23 cellular contexts compared by ENCODE assay signal in genomic region chr7:93407239-93407638, GRCh38.
DNase-seq lines count a peak whose midpoint lies in the region; ATAC-seq, FAIRE-seq and TF ChIP-seq lines count a peak whose summit lies in the region.
"Had no signal": no experiment of that assay in that cellular context is flagged by ENCODE, and none has a peak within 500 bp of the region (broad histone marks: within the 10 kb centered on the region; RNA-seq: fewer than 3 reads in every experiment).

No MANE protein-coding gene starts in this region.

- H3K27me3 ChIP-seq in right lobe of liver = no peaks in the 10 kb centered on the region
- H3K27me3 ChIP-seq in HepG2 (ENCODE audit: control insufficient read depth in 1 of 2, insufficient read depth in 2 of 2, low read length in 2 of 2) = no peaks in the 10 kb centered on the region
- no peaks in the 10 kb centered on the region; a peak in 1 of 7 replicates for H3K27me3 ChIP-seq in H1 (replicated peaks in 1 of 4; ENCODE audit: control insufficient read depth in 3 of 4, extremely low read depth in 1 of 4, insufficient read depth in 3 of 4, low read length in 3 of 4)
- no peaks in the 10 kb centered on the region for H3K27me3 ChIP-seq in neural cell (ENCODE audit: insufficient read depth, low read depth, low read length)
- H3K27me3 ChIP-seq: BE2C had no signal

- BruUV-seq in HepG2 (replicated peaks; lab: Mats Ljungman, UMichigan) = no TSS peak

- H4K91ac ChIP-seq in H1 (replicated peaks; ENCODE audit: insufficient read length, low read length) = peak overlapping the region; percentile 52

- H4K5ac ChIP-seq in H1 (ENCODE audit: insufficient read length, low read depth, low read length) = no peak overlapping the region

- no peaks in the 10 kb centered on the region for H3F3A ChIP-seq in neural cell (ENCODE audit: insufficient read depth, low read length, poor library complexity, severe bottlenecking)

- TF ChIP-seq CTCF in right lobe of liver (IDR thresholded peaks at IDR 0.05) (no peak), HepG2 (CRISPR knock-in tag; IDR thresholded peaks at IDR 0.05) (no peak), H1 (IDR thresholded peaks at IDR 0.05; ENCODE audit: control extremely low read depth in 1 of 3, insufficient read depth in 1 of 3, low read depth in 1 of 3, low read length in 3 of 3) (peak in 1 of 3 experiments; percentile 15; a peak in 1 of 4 replicates), neural cell (IDR thresholded peaks at IDR 0.05; ENCODE audit: poor library complexity, severe bottlenecking) (no peak)

- peak overlapping the region; percentile 19; the same call in 1 of the 2 replicates for H2BK5ac ChIP-seq in H1 (ENCODE audit: low read depth, low read length)

- no peak overlapping the region for H3K4me3 Mint-ChIP-seq in stimulated activated memory B cell treated with anti-CD40 and anti-IgM and Interleukin-4, amounts not matched to agents 10 μg/mL and 1 μg/mL and 100 μg/mL, for 72 hours

- peak; percentile 14 to 50 (median 32) for ATAC-seq in right lobe of liver
- no peak for ATAC-seq in HepG2
- no peak for ATAC-seq in stimulated activated memory B cell treated with anti-CD40 and anti-IgM and Interleukin-4, amounts not matched to agents 10 μg/mL and 1 μg/mL and 100 μg/mL, for 72 hours
- ATAC-seq: A549, Right ventricle myocardium inferior had no signal

- no peaks in the 10 kb centered on the region for H3K36me3 Mint-ChIP-seq in stimulated activated memory B cell treated with anti-CD40 and anti-IgM and Interleukin-4, amounts not matched to agents 10 μg/mL and 1 μg/mL and 100 μg/mL, for 72 hours

- no peak overlapping the region for H3K56ac ChIP-seq in H1 (replicated peaks; ENCODE audit: insufficient read length, low read depth, low read length)

- TF ChIP-seq EP300 in HepG2 (IDR thresholded peaks at IDR 0.05; ENCODE audit: low read depth in 2 of 2, low read length in 2 of 2) (no peak), HepG2 (CRISPR knock-in tag; IDR thresholded peaks at IDR 0.05; ENCODE audit: borderline replicate concordance) (no peak), H1 (IDR thresholded peaks at IDR 0.05; ENCODE audit: borderline replicate concordance in 1 of 2, low read depth in 2 of 2, low read length in 2 of 2) (no peak), neural cell (conservative IDR thresholded peaks at IDR 0.05; ENCODE audit: poor library complexity, severe bottlenecking) (no peak)

- no peak overlapping the region for H3K4ac ChIP-seq in H1 (replicated peaks; ENCODE audit: insufficient read length, low read depth, low read length)

- H3K79me1 ChIP-seq in H1 (ENCODE audit: low read depth, low read length) = no peaks in the 10 kb centered on the region

- H3K9ac ChIP-seq in HepG2 (ENCODE audit: insufficient read depth, low read depth, low read length) (no peak overlapping the region), H1 (replicated peaks in 1 of 4; ENCODE audit: extremely low read depth in 1 of 4, low read depth in 3 of 4, low read length in 3 of 4) (no peak overlapping the region), neural cell (ENCODE audit: low read length) (no peak overlapping the region)

- POLR2A ChIA-PET in HepG2 (lab: Yijun Ruan, JAX) = no interaction called here
- POLR2A ChIA-PET in H1 (lab: Charles Lee; ENCODE audit: partially characterized antibody) = no interaction called here

- no peak overlapping the region for H3K18ac ChIP-seq in H1 (ENCODE audit: extremely low read depth, low read length)

- TF ChIP-seq POLR2A in right lobe of liver (IDR thresholded peaks at IDR 0.05) (no peak), HepG2 (IDR thresholded peaks at IDR 0.05; ENCODE audit: insufficient read depth in 1 of 2, low read depth in 2 of 2, low read length in 2 of 2) (no peak), H1 (IDR thresholded peaks at IDR 0.05; ENCODE audit: control extremely low read depth in 1 of 2, low read depth in 2 of 2, low read length in 2 of 2) (no peak)

- no peak overlapping the region for H3K27ac Mint-ChIP-seq in stimulated activated memory B cell treated with anti-CD40 and anti-IgM and Interleukin-4, amounts not matched to agents 10 μg/mL and 1 μg/mL and 100 μg/mL, for 72 hours

- H4K8ac ChIP-seq in H1 (ENCODE audit: extremely low read depth, insufficient read depth, low read length) = no peak overlapping the region

- 0 out of 2 replicates have a peak overlapping the region, but pooled peaks have one; percentile 61 for H2BK15ac ChIP-seq in H1 (ENCODE audit: low read length)

- CTCF ChIA-PET in HepG2 (lab: Yijun Ruan, JAX; ENCODE audit: low intra/inter-chr PET ratio, low total read pairs) (no interaction called here), H1 (lab: Charles Lee; ENCODE audit: partially characterized antibody) (interaction anchor here (0.7 to 2.2 kb wide), 6 partner anchors 24 to 215 kb away, joined by 3 to 7 read pairs (median 3); no protein-coding TSS in a partner anchor)

- H3K79me2 ChIP-seq in HepG2 (ENCODE audit: insufficient read depth, low read length) (no peaks in the 10 kb centered on the region), H1 (ENCODE audit: control insufficient read depth in 1 of 2, insufficient read depth in 2 of 2, low read length in 2 of 2) (no peaks in the 10 kb centered on the region), neural cell (replicated peaks; ENCODE audit: insufficient read depth, low read length) (no peaks in the 10 kb centered on the region)

- no peaks in the 10 kb centered on the region for H3K23me2 ChIP-seq in H1 (ENCODE audit: low read depth, low read length)

- H3K4me3 ChIP-seq in right lobe of liver = no peak overlapping the region
- no peak overlapping the region for H3K4me3 ChIP-seq in HepG2 (replicated peaks in 1 of 3; ENCODE audit: insufficient read depth in 1 of 3, low read depth in 2 of 3, low read length in 3 of 3)
- no peak overlapping the region for H3K4me3 ChIP-seq in H1 (ENCODE audit: extremely low read depth in 1 of 4, insufficient read depth in 2 of 4, low read depth in 3 of 4, low read length in 4 of 4)
- H3K4me3 ChIP-seq in neural cell (ENCODE audit: low read length) = no peak overlapping the region
- H3K4me3 ChIP-seq: A549 had no signal

- no peak overlapping the region for H3K4me2 ChIP-seq in HepG2 (ENCODE audit: low read depth, low read length)
- H3K4me2 ChIP-seq in H1 (ENCODE audit: insufficient read depth in 1 of 2, low read depth in 2 of 2, low read length in 2 of 2) = no peak overlapping the region
- H3K4me2 ChIP-seq in neural cell (ENCODE audit: low read length) = no peak overlapping the region
- H3K4me2 ChIP-seq: A549 had no signal

- H3K4me1 ChIP-seq in right lobe of liver (no peaks in the 10 kb centered on the region), HepG2 (ENCODE audit: insufficient read depth, low read length) (no peaks in the 10 kb centered on the region), H1 (replicated peaks in 1 of 4; ENCODE audit: control insufficient read depth in 3 of 4, insufficient read depth in 4 of 4, low read length in 3 of 4) (no peaks in the 10 kb centered on the region)
- H3K4me1 ChIP-seq: A549, BE2C had no signal

- H3K9me3 ChIP-seq in right lobe of liver (peaks cover 0 to 7% (median 0%) of the 10 kb centered on the region in 4 donors), HepG2 (ENCODE audit: low read length) (peaks cover 6% of the 10 kb centered on the region), H1 (ENCODE audit: insufficient read depth in 2 of 2, low read depth in 1 of 2, low read length in 1 of 2) (peaks cover 3 to 6% of the 10 kb centered on the region in 2 experiments; a peak in 1 of 4 replicates), neural cell (ENCODE audit: low read length) (no peaks in the 10 kb centered on the region)
- H3K9me3 ChIP-seq: A549, BE2C had no signal

- no peak overlapping the region for H2BK20ac ChIP-seq in H1 (ENCODE audit: low read length)

- no peak overlapping the region for H3K14ac ChIP-seq in H1 (ENCODE audit: insufficient read length)

- FAIRE-seq in HepG2 (lab: Jason Lieb, UNC) (no peak), H1 (lab: Jason Lieb, UNC) (no peak)
- FAIRE-seq: A549, D721Med, GM19239, H54 had no signal

- no peak overlapping the region for H2BK12ac ChIP-seq in H1 (ENCODE audit: low read depth, low read length)

- no peak overlapping the region for H2AK5ac ChIP-seq in H1 (ENCODE audit: low read depth, low read length)

- H2AFZ ChIP-seq in HepG2 (ENCODE audit: low read length) (no peak overlapping the region), H1 (ENCODE audit: low read length) (peak overlapping the region; percentile 87), neural cell (ENCODE audit: low read depth, low read length) (no peak overlapping the region)

- no peak overlapping the region for H3K23ac ChIP-seq in H1 (ENCODE audit: insufficient read length)

- TF ChIP-seq RAD21 in HepG2 (CRISPR knock-in tag; IDR thresholded peaks at IDR 0.05) (no peak), H1 (IDR thresholded peaks at IDR 0.05 in 1 of 2, conservative IDR thresholded peaks at IDR 0.05 in 1 of 2; ENCODE audit: low read depth in 2 of 2, low read length in 2 of 2) (peak; percentile 44 to 60), neural cell (conservative IDR thresholded peaks at IDR 0.05) (peak; percentile 31)

- no peak for DNase-seq in right lobe of liver
- DNase-seq in HepG2 (ENCODE audit: low spot score) = no peak
- no peak for DNase-seq in H1 (ENCODE audit: low read depth in 1 of 2, low spot score in 2 of 2)
- DNase-seq in NCI-H82 treated with DMSO at 0.1 percent for 48 hours (lab: John Stamatoyannopoulos, UW; ENCODE audit: unreplicated experiment) = no peak
- DNase-seq in middle frontal gyrus (ENCODE audit: extremely low spot score, low spot score) = no peak
- DNase-seq: BE2C, DMS79, KBM-7, NCI-H1092, NCI-H1436 treated with DMSO at 0.1 percent for 48 hours, NCI-H1930, NCI-H2171, NCI-H345, NCI-H524, NCI-H82, SW 1271 had no signal

- in situ Hi-C loops in HepG2 (cut with HindIII; ENCODE audit: extremely low pct_ligation_motif_present, low pct_unique_long_range_greater_than_20kb) = no loop called here

- intact Hi-C loops in right lobe of liver (cut with DNase I) (no loop called here), HepG2 (cut with micrococcal nuclease; ENCODE audit: unreplicated experiment) (no loop called here)

- H2BK120ac ChIP-seq in H1 (replicated peaks; ENCODE audit: low read depth, low read length) = no peak overlapping the region

- H3K36me3 ChIP-seq in right lobe of liver (no peaks in the 10 kb centered on the region), HepG2 (replicated peaks in 1 of 2; ENCODE audit: control insufficient read depth in 1 of 2, insufficient read depth in 2 of 2, low read length in 2 of 2) (no peaks in the 10 kb centered on the region), H1 (ENCODE audit: control insufficient read depth in 2 of 4, insufficient read depth in 4 of 4, low read length in 3 of 4) (no peaks in the 10 kb centered on the region), neural cell (ENCODE audit: insufficient read depth, low read length) (no peaks in the 10 kb centered on the region)
- H3K36me3 ChIP-seq: BE2C had no signal

- no peak overlapping the region for H3K27ac ChIP-seq in right lobe of liver
- no peak overlapping the region for H3K27ac ChIP-seq in HepG2 (ENCODE audit: extremely low read length, insufficient read depth, low read length)
- H3K27ac ChIP-seq in H1 (ENCODE audit: low read depth, low read length) = no peak overlapping the region
- H3K27ac ChIP-seq in neural cell (ENCODE audit: low read length) = no peak overlapping the region
- H3K27ac ChIP-seq: A549 had no signal

- 57% methylated on average over 5 of the region's 5 CpGs for WGBS in right lobe of liver (ENCODE audit: insufficient coverage, low coverage, low lambda C conversion rate, missing lambda C conversion rate)
- 7% methylated on average over 5 of the region's 5 CpGs for WGBS in HepG2 (ENCODE audit: low lambda C conversion rate)
- 93% methylated on average over 5 of the region's 5 CpGs; no CpG with 5 or more reads in 1 of the 2 experiments for WGBS in H1 (ENCODE audit: extremely low coverage in 1 of 2, insufficient coverage in 1 of 2, insufficient read length in 1 of 2, insufficient replicate concordance in 2 of 2, low coverage in 1 of 2, low lambda C conversion rate in 2 of 2, missing lambda C conversion rate in 1 of 2), 2 experiments

- no peaks in the 10 kb centered on the region for H3K4me1 Mint-ChIP-seq in stimulated activated memory B cell treated with anti-CD40 and anti-IgM and Interleukin-4, amounts not matched to agents 10 μg/mL and 1 μg/mL and 100 μg/mL, for 72 hours

- no peaks in the 10 kb centered on the region for H3K9me2 ChIP-seq in neural cell (ENCODE audit: insufficient read depth, low read length)

- H4K20me1 ChIP-seq in HepG2 (ENCODE audit: insufficient read depth, low read length) (no peaks in the 10 kb centered on the region), H1 (replicated peaks in 1 of 2; ENCODE audit: control insufficient read depth in 1 of 2, insufficient read depth in 2 of 2, low read length in 2 of 2) (no peaks in the 10 kb centered on the region), neural cell (ENCODE audit: insufficient read depth) (no peaks in the 10 kb centered on the region)

- no peaks in the 10 kb centered on the region for H3K9me3 Mint-ChIP-seq in stimulated activated memory B cell treated with anti-CD40 and anti-IgM and Interleukin-4, amounts not matched to agents 10 μg/mL and 1 μg/mL and 100 μg/mL, for 72 hours

- H3K27me3 Mint-ChIP-seq in stimulated activated memory B cell treated with anti-CD40 and anti-IgM and Interleukin-4, amounts not matched to agents 10 μg/mL and 1 μg/mL and 100 μg/mL, for 72 hours = no peaks in the 10 kb centered on the region

Comparison
In these comparisons a context has a peak if more than half of its experiments do, and no peak if none do; other contexts are left out.
1. ATAC-seq: peak in right lobe of liver (4 of 4); none in HepG2 (single experiment) and stimulated activated memory B cell treated with anti-CD40 and anti-IgM and Interleukin-4, amounts not matched to agents 10 μg/mL and 1 μg/mL and 100 μg/mL, for 72 hours (single experiment).